Comparison of ENCODE assay signal across 9 cellular contexts in the genomic region with DNA sequence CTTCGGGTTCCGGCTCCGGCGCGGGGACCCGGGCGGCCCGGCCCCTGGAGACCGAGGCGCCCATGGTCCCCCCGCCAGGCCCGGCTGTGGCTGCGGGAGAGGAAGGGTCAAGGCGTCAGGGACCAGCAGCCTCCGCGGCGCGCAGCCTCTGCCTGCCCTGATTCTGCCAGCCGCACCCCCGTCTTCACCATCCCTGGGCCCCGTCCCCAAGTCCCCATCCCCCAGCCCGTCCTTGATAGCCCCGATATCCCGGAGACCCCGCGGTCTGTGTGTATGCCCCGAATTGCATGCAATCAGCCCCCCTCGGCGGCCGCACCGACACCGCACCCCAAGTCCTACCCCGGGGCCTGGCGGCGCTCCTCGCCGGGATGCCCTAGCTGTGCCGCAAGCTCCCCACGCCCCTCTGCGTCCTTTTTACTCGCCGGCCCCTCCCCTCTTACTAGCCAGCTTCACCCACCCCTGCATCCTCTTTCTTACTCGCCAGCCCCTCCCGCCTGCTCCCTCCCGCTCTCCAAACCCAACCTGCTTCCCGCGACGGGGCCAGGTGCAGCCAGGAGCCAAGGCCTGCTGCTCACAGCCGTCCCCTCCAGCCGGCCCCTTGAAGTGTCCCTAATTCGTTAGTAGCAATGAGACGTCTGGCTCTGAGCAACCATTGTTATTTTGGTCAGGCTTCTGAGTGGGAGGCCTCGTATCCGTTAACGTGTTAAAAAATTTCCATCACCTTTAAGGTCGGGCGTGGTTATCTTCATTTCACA. TPM values are rescaled to one million over a fixed set of nuclear protein-coding genes. Genes with fewer than 3 reads are reported as not detected.
A peak's percentile ranks its signal among the peaks of the same experiment; 100 is the strongest.
DNase-seq lines count a peak whose midpoint lies in the region; ATAC-seq and TF ChIP-seq lines count a peak whose summit lies in the region.
"Had no signal": no experiment of that assay in that cellular context is flagged by ENCODE, and none has a peak within 500 bp of the region (broad histone marks: within the 10 kb centered on the region; RNA-seq: fewer than 3 reads in every experiment).

A gene with protein sequence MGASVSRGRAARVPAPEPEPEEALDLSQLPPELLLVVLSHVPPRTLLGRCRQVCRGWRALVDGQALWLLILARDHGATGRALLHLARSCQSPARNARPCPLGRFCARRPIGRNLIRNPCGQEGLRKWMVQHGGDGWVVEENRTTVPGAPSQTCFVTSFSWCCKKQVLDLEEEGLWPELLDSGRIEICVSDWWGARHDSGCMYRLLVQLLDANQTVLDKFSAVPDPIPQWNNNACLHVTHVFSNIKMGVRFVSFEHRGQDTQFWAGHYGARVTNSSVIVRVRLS (minus strand): TSS at position 386 of the 755 bp plus-strand sequence. CDS start 322 bp downstream, at position 64.

- POLR2A ChIA-PET in BJ (lab: Charles Lee) = no interaction called here

- intact Hi-C loops in mucosa of descending colon (cut with DNase I, micrococcal nuclease) (no loop called here), upper lobe of right lung (cut with DNase I) (no loop called here)

- H3K4me1 ChIP-seq in mucosa of descending colon (ENCODE audit: low read depth) = peaks cover 8% of the 10 kb centered on the region
- H3K4me1 ChIP-seq in upper lobe of right lung = peaks cover 14% of the 10 kb centered on the region

- ATAC-seq in HG03108 (IDR thresholded peaks at IDR 0.05; ENCODE audit: unreplicated experiment) (peak; percentile 23), esophagus mucosa (peak; percentile 39), mucosa of descending colon (peak; percentile 7), upper lobe of right lung (peak; percentile 30)

- no peaks in the 10 kb centered on the region for H3K27me3 ChIP-seq in BJ (ENCODE audit: control insufficient read depth, insufficient read depth, low read length)
- H3K27me3 ChIP-seq in upper lobe of right lung = no peaks in the 10 kb centered on the region

- H3K36me3 ChIP-seq in BJ (ENCODE audit: control insufficient read depth, insufficient read depth, low read length) (no peaks in the 10 kb centered on the region), mucosa of descending colon (ENCODE audit: low read depth) (no peaks in the 10 kb centered on the region), upper lobe of right lung (no peaks in the 10 kb centered on the region)
- H3K36me3 ChIP-seq: neutrophil had no signal

- TF ChIP-seq CTCF in BJ (IDR thresholded peaks at IDR 0.05; ENCODE audit: insufficient read depth, low read depth, low read length) (no peak), VCaP (conservative IDR thresholded peaks at IDR 0.05) (no peak), mucosa of descending colon (IDR thresholded peaks at IDR 0.05) (no peak), upper lobe of right lung (IDR thresholded peaks at IDR 0.05) (no peak)

- H3K27ac ChIP-seq in VCaP (peak within 1 kb of the TSS; percentile 78), upper lobe of right lung (peak within 1 kb of the TSS; percentile 36)
- H3K27ac ChIP-seq: neutrophil had no signal

- H3K4me3 ChIP-seq in BJ (ENCODE audit: low read depth, low read length) (peak within 1 kb of the TSS; percentile 69), mucosa of descending colon (peak within 1 kb of the TSS; percentile 26), upper lobe of right lung (peak within 1 kb of the TSS; percentile 69)

- DNase-seq in BJ (ENCODE audit: low read depth) (no peak), mucosa of descending colon (peak; percentile 4 to 53 (median 26)), upper lobe of right lung (peak; percentile 72), activated gamma-delta T cell treated with Interleukin-2 at 50 U/mL for 16 hours (no peak), NCI-H446 (lab: John Stamatoyannopoulos, UW) (no peak)

- H3K9me3 ChIP-seq in mucosa of descending colon = no peaks in the 10 kb centered on the region
- H3K9me3 ChIP-seq in upper lobe of right lung = no peaks in the 10 kb centered on the region
- H3K9me3 ChIP-seq: neutrophil had no signal

- CTCF ChIA-PET in BJ (lab: Yijun Ruan, JAX) = interaction anchor here (0.8 to 10.3 kb wide), 3 partner anchors 19 to 321 kb away, joined by 3 to 41 read pairs (median 8); no protein-coding TSS in a partner anchor

RNA-seq across cellular contexts. Expression of the gene that starts here (rescaled TPM):
- 4.4 and 7.0 TPM in 2 replicates for polyA plus RNA-seq in BJ (2011; rRNA removed)
- polyA minus RNA-seq in BJ (2011; rRNA and poly(A)+ RNA removed) = 2.8 and 6.8 TPM in 2 replicates
- 41.9 TPM for total RNA-seq in esophagus mucosa
- 10 to 100 TPM in 1 of 3 donors, 1 to 10 TPM in 1, under 1 TPM in 1; 0.63 to 10.2 (median 1.5) TPM for total RNA-seq in mucosa of descending colon
- total RNA-seq in upper lobe of right lung = 7.6 TPM

Comparison
In these comparisons a context has a peak if more than half of its experiments do, and no peak if none do; other contexts are left out.
1. DNase-seq: peak in mucosa of descending colon (3 of 3) and upper lobe of right lung (single experiment); none in BJ (single experiment), activated gamma-delta T cell treated with Interleukin-2 at 50 U/mL for 16 hours (single experiment) and NCI-H446 (0 of 2).
2. Peak in every context shown above with its lines, with median percentiles within 50 percentile points of each other: H3K4me3 ChIP-seq and ATAC-seq.